Comparison of ENCODE assay signal across 21 cellular contexts in the genomic region with DNA sequence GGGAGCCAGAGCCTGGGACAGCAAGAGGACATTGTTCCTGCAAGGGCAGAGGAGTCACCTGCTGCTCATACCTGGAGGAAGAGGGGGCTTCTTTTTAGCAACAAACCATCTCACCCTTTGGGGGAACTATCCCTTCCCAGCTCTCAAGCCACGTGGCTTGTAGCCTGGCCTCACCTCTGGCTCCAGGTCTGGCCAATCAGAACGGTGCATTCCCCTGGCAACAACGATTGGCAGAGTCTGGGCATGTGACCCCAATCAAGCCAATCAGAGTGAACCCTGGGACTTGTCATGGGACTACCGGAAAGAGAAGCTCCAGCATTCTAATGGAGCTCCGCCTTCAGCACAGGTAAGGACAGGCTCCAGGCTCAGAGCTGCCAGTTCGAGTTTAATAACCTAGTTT. TPM values are rescaled to one million over a fixed set of nuclear protein-coding genes. Genes with fewer than 3 reads are reported as not detected.
A peak's percentile ranks its signal among the peaks of the same experiment; 100 is the strongest.
DNase-seq lines count a peak whose midpoint lies in the region; ATAC-seq and TF ChIP-seq lines count a peak whose summit lies in the region.
"Had no signal": no experiment of that assay in that cellular context is flagged by ENCODE, and none has a peak within 500 bp of the region (broad histone marks: within the 10 kb centered on the region; RNA-seq: fewer than 3 reads in every experiment).

No MANE protein-coding gene starts in this region.

- no peak overlapping the region for H3K27ac Mint-ChIP-seq in MCF 10A (ENCODE audit: low read depth, unreplicated experiment)
- H3K27ac Mint-ChIP-seq: activated CD4-positive, alpha-beta T cell treated with anti-CD3 and anti-CD28 coated beads, Interleukin-2, amount 10 ng/mL, durations not matched to agents 7 days and 5 days; nephron progenitor cell; progenitor cell of endocrine pancreas had no signal

- H3K27me3 ChIP-seq in breast epithelium: no peaks in the 10 kb centered on the region
- no peaks in the 10 kb centered on the region for H3K27me3 ChIP-seq in gastroesophageal sphincter
- no peaks in the 10 kb centered on the region for H3K27me3 ChIP-seq in aorta (ENCODE audit: control insufficient read depth in 1 of 2, insufficient read depth in 2 of 2, low read length in 1 of 2)
- H3K27me3 ChIP-seq: adrenal gland had no signal

- peaks cover 13% of the 10 kb centered on the region for H3K4me1 Mint-ChIP-seq in MCF 10A (ENCODE audit: insufficient read depth, unreplicated experiment)
- H3K4me1 Mint-ChIP-seq: activated CD4-positive, alpha-beta T cell treated with anti-CD3 and anti-CD28 coated beads, Interleukin-2, amount 10 ng/mL, durations not matched to agents 7 days and 5 days had no signal

- intact Hi-C loops in MCF 10A (cut with micrococcal nuclease) (no loop called here), breast epithelium (cut with DNase I; ENCODE audit: low total_unique reads) (loop anchor here (2.0 kb wide), 1 partner anchor 72 kb away; no protein-coding TSS in a partner anchor), aorta (cut with DNase I) (loop anchor here in 1 of 2 donors (5.0 kb wide), 1 partner anchor 52 kb away; no protein-coding TSS in a partner anchor)

- ATAC-seq in gastroesophageal sphincter (no peak), aorta (ENCODE audit: low FRiP score) (no peak), HG03039 (IDR thresholded peaks at IDR 0.05; ENCODE audit: unreplicated experiment) (no peak)

- TF ChIP-seq CTCF in MCF 10A (IDR thresholded peaks at IDR 0.05; ENCODE audit: unreplicated experiment) (no peak), breast epithelium (IDR thresholded peaks at IDR 0.05) (no peak), gastroesophageal sphincter (IDR thresholded peaks at IDR 0.05) (no peak)

- H3K9me3 ChIP-seq in breast epithelium (no peaks in the 10 kb centered on the region), gastroesophageal sphincter (no peaks in the 10 kb centered on the region), aorta (ENCODE audit: control insufficient read depth, low read length) (no peaks in the 10 kb centered on the region)
- H3K9me3 ChIP-seq: adrenal gland had no signal

- 33 to 50% methylated on average over 1 to 3 of the region's 6 CpGs for WGBS in gastroesophageal sphincter (ENCODE audit: low coverage in 1 of 2), 2 donors
- WGBS in aorta, 2 donors: 79 to 81% methylated on average over 6 of the region's 6 CpGs

- H3K4me3 ChIP-seq in breast epithelium (no peak overlapping the region), gastroesophageal sphincter (no peak overlapping the region), aorta (ENCODE audit: low read length in 2 of 2) (no peak overlapping the region)
- H3K4me3 ChIP-seq: adrenal gland, skin epidermis had no signal

- no peaks in the 10 kb centered on the region for H3K9me3 Mint-ChIP-seq in MCF 10A (ENCODE audit: unreplicated experiment)
- H3K9me3 Mint-ChIP-seq: activated CD4-positive, alpha-beta T cell treated with anti-CD3 and anti-CD28 coated beads, Interleukin-2, amount 10 ng/mL, durations not matched to agents 7 days and 5 days had no signal

- CTCF ChIA-PET in MCF 10A (lab: Yijun Ruan, JAX): interaction anchor here (0.7 to 1.0 kb wide), 3 partner anchors 12 to 115 kb away, joined by 3 read pairs; no protein-coding TSS in a partner anchor

- H3K27me3 Mint-ChIP-seq in MCF 10A (ENCODE audit: insufficient read depth, unreplicated experiment): no peaks in the 10 kb centered on the region

- no peak overlapping the region for H3K4me3 Mint-ChIP-seq in MCF 10A (ENCODE audit: unreplicated experiment)
- H3K4me3 Mint-ChIP-seq: activated CD4-positive, alpha-beta T cell treated with anti-CD3 and anti-CD28 coated beads, Interleukin-2, amount 10 ng/mL, durations not matched to agents 7 days and 5 days; nephron progenitor cell had no signal

- no TSS peak for BruUV-seq in MCF 10A (replicated peaks; lab: Mats Ljungman, UMichigan)

- H3K27ac ChIP-seq in breast epithelium (no peak overlapping the region), gastroesophageal sphincter (peak overlapping the region; percentile 83 to 87 (median 84)), aorta (ENCODE audit: low read depth in 1 of 2, low read length in 2 of 2) (no peak overlapping the region)
- H3K27ac ChIP-seq: adrenal gland had no signal

- peaks cover 5% of the 10 kb centered on the region for H3K36me3 Mint-ChIP-seq in MCF 10A (ENCODE audit: insufficient read depth, unreplicated experiment)

- TF ChIP-seq POLR2A in breast epithelium (IDR thresholded peaks at IDR 0.05) (no peak), gastroesophageal sphincter (IDR thresholded peaks at IDR 0.05) (no peak)

- TF ChIP-seq EP300 in gastroesophageal sphincter (IDR thresholded peaks at IDR 0.05): no peak

- H3K4me1 ChIP-seq in breast epithelium (peaks cover 0 to 9% of the 10 kb centered on the region in 2 donors), gastroesophageal sphincter (peaks cover 22 to 95% (median 44%) of the 10 kb centered on the region in 3 donors), aorta (ENCODE audit: control insufficient read depth in 1 of 2, insufficient read depth in 2 of 2, low read length in 2 of 2) (peaks cover 0 to 2% of the 10 kb centered on the region in 2 donors)

- POLR2A ChIA-PET in MCF 10A (lab: Yijun Ruan, JAX): no interaction called here

- DNase-seq in MCF 10A (ENCODE audit: unreplicated experiment): peak; percentile 26
- DNase-seq in breast epithelium (ENCODE audit: low spot score in 2 of 2): no peak
- peak; percentile 16 for DNase-seq in NCI-H69 (lab: John Stamatoyannopoulos, UW)
- DNase-seq in aorta: no peak
- no peak for DNase-seq in 8988T
- no peak for DNase-seq in RPMI8226
- DNase-seq: activated CD4-positive, alpha-beta T cell treated with anti-CD3 and anti-CD28 coated beads, Interleukin-2, amount 10 ng/mL, durations not matched to agents 7 days and 5 days; activated effector memory CD4-positive, alpha-beta T cell treated with Interleukin-2 at 50 U/mL for 16 hours; adrenal gland; dermis blood vessel endothelial cell; foreskin melanocyte; left cardiac atrium; NCI-H1694 treated with DMSO at 0.1 percent for 48 hours; NCI-H446; nephron progenitor cell; Right ventricle myocardium superior; stimulated activated CD4-positive, alpha-beta T cell treated with anti-CD3 and anti-CD28 coated beads, Interleukin-4, amount 100 ng/mL, for 1 hour had no signal

- H3K36me3 ChIP-seq in breast epithelium: no peaks in the 10 kb centered on the region
- no peaks in the 10 kb centered on the region for H3K36me3 ChIP-seq in gastroesophageal sphincter
- H3K36me3 ChIP-seq in aorta (ENCODE audit: control insufficient read depth in 1 of 2, insufficient read depth in 2 of 2, low read length in 1 of 2): no peaks in the 10 kb centered on the region
- H3K36me3 ChIP-seq: adrenal gland had no signal

RNA-seq across cellular contexts. Expression of a gene that starts 33.6 kb away (rescaled TPM):
- total RNA-seq in MCF 10A (2022) (2.8 and 3.0 TPM in 2 replicates), breast epithelium (10 to 100 TPM in 1 of 3 donors, 1 to 10 TPM in 2; 3.9 to 21.8 (median 5.1) TPM), gastroesophageal sphincter (10 to 100 TPM; 26.3 to 44.1 (median 38.0) TPM), aorta (1 to 10 TPM in 1 of 2 donors, under 1 TPM in 1; 0.65 to 2.0 TPM)
- under 1 TPM in 1 of 2 donors, not detected in 1; under 0.01 TPM for polyA plus RNA-seq in aorta
- total RNA-seq: dermis blood vessel endothelial cell had no signal

Comparison
In these comparisons a context has a peak if more than half of its experiments do, and no peak if none do; other contexts are left out.
1. DNase-seq: peak in MCF 10A (single experiment) and NCI-H69 (single experiment); none in breast epithelium (0 of 2), aorta (0 of 2), 8988T (single experiment) and RPMI8226 (single experiment).
2. H3K27ac ChIP-seq: peak in gastroesophageal sphincter (4 of 4); none in breast epithelium (0 of 2) and aorta (0 of 2).